In the genomic region with DNA sequence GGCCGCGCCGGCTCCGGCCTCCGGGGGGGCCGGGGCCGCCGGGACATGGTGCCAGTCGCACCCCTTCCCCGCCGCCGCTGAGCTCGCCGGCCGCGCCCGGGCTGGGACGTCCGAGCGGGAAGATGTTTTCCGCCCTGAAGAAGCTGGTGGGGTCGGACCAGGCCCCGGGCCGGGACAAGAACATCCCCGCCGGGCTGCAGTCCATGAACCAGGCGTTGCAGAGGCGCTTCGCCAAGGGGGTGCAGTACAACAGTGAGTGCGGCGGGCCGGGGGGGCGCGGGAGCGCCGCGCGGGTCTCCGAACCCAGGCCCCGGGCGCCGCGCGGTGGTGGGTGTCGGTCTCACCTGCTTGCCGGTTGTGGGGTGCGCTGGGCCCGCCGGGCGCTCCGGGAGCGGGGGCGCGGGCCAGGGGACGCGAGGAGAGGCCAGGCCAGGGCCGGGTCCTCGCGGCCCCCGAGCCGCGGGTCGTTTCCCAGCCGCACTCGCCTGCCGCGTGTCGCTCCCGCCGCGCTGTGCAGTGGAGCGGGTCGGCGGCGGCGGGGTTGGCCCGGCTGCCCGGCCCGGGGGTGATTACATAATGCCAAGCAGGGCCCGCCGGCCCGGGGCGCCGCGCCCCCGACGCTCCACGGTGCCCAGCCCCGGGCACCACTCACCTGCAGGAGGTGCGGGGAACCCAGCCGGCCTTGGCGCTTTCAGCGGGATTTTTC, we compare ENCODE assay signal across 8 cellular contexts. TPM values are rescaled to one million over a fixed set of nuclear protein-coding genes. Genes with fewer than 3 reads are reported as not detected.
DNase-seq lines count a peak whose midpoint lies in the region; ATAC-seq and TF ChIP-seq lines count a peak whose summit lies in the region.

No MANE protein-coding gene starts in this region.

- H3K36me3 ChIP-seq in Peyer's patch (peaks cover 0 to 15% (median 0%) of the 10 kb centered on the region in 3 donors), adrenal gland (replicated peaks in 1 of 2) (peaks cover 0 to 4% of the 10 kb centered on the region in 2 donors), iPS-15b (ENCODE audit: control insufficient read depth, insufficient read depth, low read length) (peaks cover 9% of the 10 kb centered on the region), spleen (peaks cover 0 to 63% (median 2%) of the 10 kb centered on the region in 6 donors)

- TF ChIP-seq CTCF in Peyer's patch (IDR thresholded peaks at IDR 0.05) (no peak), adrenal gland (IDR thresholded peaks at IDR 0.05) (peak in 1 of 6 experiments; percentile 5), spleen (IDR thresholded peaks at IDR 0.05 in 8 of 11, conservative IDR thresholded peaks at IDR 0.05 in 3 of 11) (no peak)

- H3K4me3 ChIP-seq in Peyer's patch = peak overlapping the region; percentile 94 to 100 (median 99)
- peak overlapping the region; percentile 48 to 100 (median 66) for H3K4me3 ChIP-seq in adrenal gland
- peak overlapping the region; percentile 76 for H3K4me3 ChIP-seq in iPS-15b (ENCODE audit: low read depth, low read length)
- peak overlapping the region; percentile 88 to 100 (median 98) for H3K4me3 ChIP-seq in spleen

- ATAC-seq in GM18502 (IDR thresholded peaks at IDR 0.05; ENCODE audit: poor library complexity, unreplicated experiment) (peak; percentile 38), HG02642 (IDR thresholded peaks at IDR 0.05; ENCODE audit: poor library complexity, unreplicated experiment) (peak; percentile 39), HG03469 (IDR thresholded peaks at IDR 0.05; ENCODE audit: unreplicated experiment) (no peak)

- intact Hi-C loops in adrenal gland (cut with DNase I) = no loop called here
- intact Hi-C loops in spleen (cut with DNase I; ENCODE audit: low total_unique reads) = no loop called here

- DNase-seq in Peyer's patch (peak in 2 of 3 donors; percentile 50 to 69), adrenal gland (peak in 2 of 7 donors; percentile 40), spleen (peak; percentile 88), inferior parietal cortex (ENCODE audit: extremely low spot score) (no peak)

- H3K4me1 ChIP-seq in Peyer's patch (peaks cover 6 to 44% (median 17%) of the 10 kb centered on the region in 4 donors), adrenal gland (replicated peaks in 1 of 2) (peaks cover 9 to 25% of the 10 kb centered on the region in 2 donors), iPS-15b (ENCODE audit: control insufficient read depth, insufficient read depth, low read length) (no peaks in the 10 kb centered on the region), spleen (peaks cover 33 to 72% (median 47%) of the 10 kb centered on the region in 6 donors)

- H3K9me3 ChIP-seq in Peyer's patch (no peaks in the 10 kb centered on the region), adrenal gland (replicated peaks in 1 of 3) (no peaks in the 10 kb centered on the region), iPS-15b (ENCODE audit: control insufficient read depth, insufficient read depth, low read length) (no peaks in the 10 kb centered on the region), spleen (no peaks in the 10 kb centered on the region)

- TF ChIP-seq POLR2A in Peyer's patch (IDR thresholded peaks at IDR 0.05) (peak in 1 of 2 donors; percentile 3), adrenal gland (IDR thresholded peaks at IDR 0.05) (no peak), spleen (IDR thresholded peaks at IDR 0.05) (no peak)

- no peaks in the 10 kb centered on the region for H3K27me3 ChIP-seq in Peyer's patch
- no peaks in the 10 kb centered on the region for H3K27me3 ChIP-seq in adrenal gland
- H3K27me3 ChIP-seq in iPS-15b (ENCODE audit: control insufficient read depth, insufficient read depth, low read length) = no peaks in the 10 kb centered on the region
- H3K27me3 ChIP-seq in spleen (replicated peaks in 1 of 7) = no peaks in the 10 kb centered on the region

- H3K27ac ChIP-seq in Peyer's patch = peak overlapping the region; percentile 84 to 97 (median 90)
- H3K27ac ChIP-seq in adrenal gland = peak overlapping the region in 4 of 5 donors; percentile 50 to 94 (median 89)
- H3K27ac ChIP-seq in spleen = peak overlapping the region; percentile 38 to 95 (median 93)

- peak overlapping the region; percentile 87 for H3K9ac ChIP-seq in iPS-15b (ENCODE audit: low read depth, low read length)

- 0 to 1% (median 0%) methylated on average over 4 to 92 of the region's 93 CpGs; no CpG with 5 or more reads in 1 of the 4 donors for WGBS in adrenal gland, 4 donors
- 0 to 2% (median 0%) methylated on average over 29 to 93 of the region's 93 CpGs for WGBS in spleen, 5 donors

RNA-seq across cellular contexts. Expression of a gene that starts 0.5 kb away (rescaled TPM):
- total RNA-seq in Peyer's patch (100 to 1,000 TPM in 3 of 4 donors, 10 to 100 TPM in 1; 98.4 to 187 (median 134) TPM), adrenal gland (10 to 100 TPM; 46.2 to 82.0 (median 61.0) TPM), spleen (10 to 100 TPM; 47.9 to 68.2 (median 58.2) TPM)
- polyA plus RNA-seq in adrenal gland (100 to 1,000 TPM in 1 of 3 donors, 10 to 100 TPM in 2; 24.0 to 150 (median 71.1) TPM), spleen (10 to 100 TPM; 32.7 to 70.0 (median 38.3) TPM)

RNA-seq across cellular contexts. Expression of a gene that starts 12.1 kb away (rescaled TPM):
- total RNA-seq in Peyer's patch = 10 to 100 TPM; 16.6 to 69.9 (median 46.0) TPM
- 1 to 10 TPM in 5 of 8 donors, under 1 TPM in 2, not detected in 1; 0.46 to 3.3 (median 1.7) TPM for total RNA-seq in adrenal gland
- 10 to 100 TPM in 1 of 3 donors, 1 to 10 TPM in 1, under 1 TPM in 1; 0.60 to 17.5 (median 2.4) TPM for polyA plus RNA-seq in adrenal gland
- 1 to 10 TPM in 1 of 7 donors, under 1 TPM in 6; 0.44 to 1.6 (median 0.68) TPM for total RNA-seq in spleen
- 1 to 10 TPM in 1 of 3 donors, under 1 TPM in 2; 0.41 to 1.2 (median 0.99) TPM for polyA plus RNA-seq in spleen

RNA-seq across cellular contexts. Expression of a gene that starts 17.1 kb away (rescaled TPM):
- total RNA-seq in Peyer's patch (100 to 1,000 TPM in 3 of 4 donors, 10 to 100 TPM in 1; 52.0 to 240 (median 187) TPM), adrenal gland (10 to 100 TPM; 31.3 to 78.7 (median 57.1) TPM), spleen (10 to 100 TPM; 32.1 to 50.7 (median 44.3) TPM)
- polyA plus RNA-seq in adrenal gland (10 to 100 TPM; 46.7 to 94.8 (median 76.3) TPM), spleen (10 to 100 TPM; 54.5 to 92.8 (median 92.6) TPM)

RNA-seq across cellular contexts. Expression of a gene that starts 34.0 kb away (rescaled TPM):
- total RNA-seq in Peyer's patch (10 to 100 TPM in 2 of 4 donors, 1 to 10 TPM in 2; 4.1 to 17.4 (median 9.2) TPM), adrenal gland (1 to 10 TPM in 7 of 8 donors, under 1 TPM in 1; 0.42 to 7.1 (median 3.8) TPM), spleen (10 to 100 TPM in 1 of 7 donors, 1 to 10 TPM in 6; 3.3 to 13.1 (median 6.3) TPM)
- polyA plus RNA-seq in adrenal gland (10 to 100 TPM in 1 of 3 donors, 1 to 10 TPM in 1, under 1 TPM in 1; 0.33 to 13.7 (median 3.2) TPM), spleen (1 to 10 TPM in 2 of 3 donors, under 1 TPM in 1; 0.91 to 3.9 (median 1.0) TPM)

RNA-seq across cellular contexts. Expression of a gene that starts 41.0 kb away (rescaled TPM):
- total RNA-seq in Peyer's patch (100 to 1,000 TPM in 2 of 4 donors, 10 to 100 TPM in 2; 66.0 to 120 (median 96.5) TPM), adrenal gland (100 to 1,000 TPM in 6 of 8 donors, 10 to 100 TPM in 2; 73.9 to 267 (median 166) TPM), spleen (10 to 100 TPM; 32.3 to 71.0 (median 63.3) TPM)
- polyA plus RNA-seq in adrenal gland (100 to 1,000 TPM in 2 of 3 donors, 10 to 100 TPM in 1; 75.8 to 330 (median 214) TPM), spleen (100 to 1,000 TPM in 2 of 3 donors, 10 to 100 TPM in 1; 95.9 to 117 (median 106) TPM)

Comparison
In these comparisons a context has a peak if more than half of its experiments do, and no peak if none do; other contexts are left out.
1. RNA of a gene that starts 12.1 kb away (total RNA-seq): 16.6 to 69.9 TPM in Peyer's patch; 0.46 to 3.3 TPM in adrenal gland and 0.44 to 1.6 TPM in spleen; every median in the first group is over 4 times any median in the second.
2. Peak in every context shown above with its lines, with median percentiles within 50 percentile points of each other: H3K27ac ChIP-seq and H3K4me3 ChIP-seq.